In the genomic region with DNA sequence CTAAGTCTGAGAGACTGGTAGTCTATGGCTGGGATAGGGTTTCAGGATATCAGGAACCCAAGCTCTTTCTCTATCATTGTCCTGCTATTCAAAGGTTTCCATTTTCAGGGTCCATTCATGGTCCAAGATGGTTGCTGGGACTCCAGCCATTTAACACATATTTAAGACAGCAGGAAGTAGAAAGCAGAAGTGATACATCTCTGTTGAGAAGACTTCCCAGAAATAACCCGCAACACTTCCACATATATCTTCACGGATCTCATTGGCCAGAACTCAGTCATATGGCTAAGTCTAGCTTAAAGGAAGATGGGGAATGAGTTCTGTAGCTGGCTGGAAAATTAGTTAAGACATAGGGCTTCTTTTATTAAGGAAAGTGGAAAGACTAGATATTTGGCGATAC, we compare ENCODE assay signal across 19 cellular contexts. TPM values are rescaled to one million over a fixed set of nuclear protein-coding genes. Genes with fewer than 3 reads are reported as not detected.
"Had no signal": no experiment of that assay in that cellular context is flagged by ENCODE, and none has a peak within 500 bp of the region (broad histone marks: within the 10 kb centered on the region; RNA-seq: fewer than 3 reads in every experiment).

No MANE protein-coding gene starts in this region.

- H3K27ac Mint-ChIP-seq: neural progenitor cell had no signal

- H3K4me3 Mint-ChIP-seq: neural progenitor cell had no signal

- H3K4me1 Mint-ChIP-seq: neural progenitor cell had no signal

- H3K9ac ChIP-seq: neural progenitor cell had no signal

- H3K27me3 ChIP-seq: ascending aorta, breast epithelium, esophagus squamous epithelium, hepatocyte, neural progenitor cell, ovary, right lobe of liver, stomach, testis had no signal

- DNase-seq: activated CD4-positive, CD25-positive, alpha-beta regulatory T cell treated with anti-CD3 and anti-CD28 coated beads, Interleukin-2, amount 50 U/mL, for 72 hours; activated naive CD4-positive, alpha-beta T cell; activated T-cell treated with anti-CD3 and anti-CD28 coated beads for 4 hours; cerebellar nuclear complex; effector CD8-positive, alpha-beta T cell; esophagus squamous epithelium; islet precursor cell; ovary; right lobe of liver; stomach; testis had no signal

- H3K27ac ChIP-seq: ascending aorta, breast epithelium, esophagus squamous epithelium, hepatocyte, neural progenitor cell, ovary, stomach, testis had no signal

- H3K4me1 ChIP-seq: ascending aorta, breast epithelium, esophagus squamous epithelium, neural progenitor cell, stomach, testis had no signal

- H3K36me3 ChIP-seq: neural progenitor cell, ovary, right lobe of liver had no signal

- H3K9me3 ChIP-seq: ascending aorta, breast epithelium, esophagus squamous epithelium, right lobe of liver, testis had no signal

- H3K4me2 ChIP-seq: hepatocyte, neural progenitor cell had no signal

- H3K79me2 ChIP-seq: hepatocyte had no signal

- H2AFZ ChIP-seq: hepatocyte, neural progenitor cell had no signal

- H3K4me3 ChIP-seq: ascending aorta, breast epithelium, esophagus squamous epithelium, hepatocyte, lung, neural progenitor cell, ovary, right lobe of liver, stomach, testis had no signal

RNA-seq across cellular contexts. Expression of a gene that starts 26.3 kb away (rescaled TPM):
- total RNA-seq: breast epithelium, endothelial cell of umbilical vein, glomerular endothelial cell, pulmonary artery endothelial cell had no signal
- polyA plus RNA-seq: endothelial cell of umbilical vein had no signal
